8 cellular contexts compared by ENCODE assay signal in genomic region chr6:151451950-151452749, GRCh38. TPM values are rescaled to one million over a fixed set of nuclear protein-coding genes. Genes with fewer than 3 reads are reported as not detected.
A peak's percentile ranks its signal among the peaks of the same experiment; 100 is the strongest.
DNase-seq lines count a peak whose midpoint lies in the region; ATAC-seq, FAIRE-seq and TF ChIP-seq lines count a peak whose summit lies in the region.

RMND1 (minus strand) TSS chr6:151452126; CDS start chr6:151445811, 6,315 bp downstream.

- peak within 1 kb of the TSS; percentile 91 for H3K4me3 Mint-ChIP-seq in T-helper 2 cell treated with Interferon-gamma antibody and Interleukin-4, amounts not matched to agents 5 μg/mL and 100 μg/mL, for 36 hours

- H3K36me3 ChIP-seq in ascending aorta (no peaks in the 10 kb centered on the region), right atrium auricular region (no peaks in the 10 kb centered on the region), psoas muscle (ENCODE audit: insufficient read depth in 1 of 2, low read depth in 1 of 2) (peaks cover 0 to 14% of the 10 kb centered on the region in 2 donors)

- H3K4me1 Mint-ChIP-seq in T-helper 2 cell treated with Interferon-gamma antibody and Interleukin-4, amounts not matched to agents 5 μg/mL and 100 μg/mL, for 36 hours (ENCODE audit: low read depth): peaks cover 28% of the 10 kb centered on the region

- no peaks in the 10 kb centered on the region for H3K9me3 Mint-ChIP-seq in T-helper 2 cell treated with Interferon-gamma antibody and Interleukin-4, amounts not matched to agents 5 μg/mL and 100 μg/mL, for 36 hours

- FAIRE-seq in urothelium cell line (lab: Jason Lieb, UNC): peak; percentile 75

- TF ChIP-seq CTCF in ascending aorta (IDR thresholded peaks at IDR 0.05) (no peak), right atrium auricular region (IDR thresholded peaks at IDR 0.05) (no peak), psoas muscle (IDR thresholded peaks at IDR 0.05) (no peak)

- peaks cover 3% of the 10 kb centered on the region for H3K27me3 Mint-ChIP-seq in T-helper 2 cell treated with Interferon-gamma antibody and Interleukin-4, amounts not matched to agents 5 μg/mL and 100 μg/mL, for 36 hours (ENCODE audit: low read depth)

- intact Hi-C loops in ascending aorta (cut with DNase I) (loop anchor here (1.0 to 5.0 kb wide), 2 partner anchors 62 to 585 kb away; partner anchors contain the start of gene MTHFD1L), psoas muscle (cut with DNase I) (loop anchor here (2.0 to 10.0 kb wide), 3 partner anchors 60 to 567 kb away; partner anchors contain the start of gene ZBTB2 (in 2 of the 2))

- peak; percentile 96 to 97 for DNase-seq in NCI-H1930 (lab: John Stamatoyannopoulos, UW)
- peak; percentile 100 for DNase-seq in T-helper 2 cell treated with Interferon-gamma antibody and Interleukin-4, amounts not matched to agents 5 μg/mL and 100 μg/mL, for 36 hours (ENCODE audit: low spot score)
- peak; percentile 99 to 100 for DNase-seq in ascending aorta (ENCODE audit: low spot score in 2 of 2)
- peak; percentile 100 for DNase-seq in right atrium auricular region (ENCODE audit: low spot score)
- DNase-seq in psoas muscle: peak; percentile 100
- peak; percentile 98 for DNase-seq in urothelium cell line (ENCODE audit: low spot score)

- peaks cover 0 to 8% of the 10 kb centered on the region in 2 donors for H3K4me1 ChIP-seq in ascending aorta
- H3K4me1 ChIP-seq in right atrium auricular region: peaks cover 0 to 26% of the 10 kb centered on the region in 2 donors
- peaks cover 17% of the 10 kb centered on the region for H3K4me1 ChIP-seq in psoas muscle

- H3K27me3 ChIP-seq in ascending aorta: no peaks in the 10 kb centered on the region
- no peaks in the 10 kb centered on the region for H3K27me3 ChIP-seq in right atrium auricular region
- H3K27me3 ChIP-seq in psoas muscle (ENCODE audit: insufficient read depth in 3 of 3, low read length in 2 of 3): no peaks in the 10 kb centered on the region

- peak within 1 kb of the TSS; percentile 86 for H3K4me3 ChIP-seq in ascending aorta
- H3K4me3 ChIP-seq in right atrium auricular region: peak within 1 kb of the TSS; percentile 80 to 95
- peak within 1 kb of the TSS; percentile 90 for H3K4me3 ChIP-seq in psoas muscle

- peak within 1 kb of the TSS; percentile 92 for H3K27ac Mint-ChIP-seq in T-helper 2 cell treated with Interferon-gamma antibody and Interleukin-4, amounts not matched to agents 5 μg/mL and 100 μg/mL, for 36 hours

- H3K27ac ChIP-seq in ascending aorta: peak within 1 kb of the TSS; percentile 96
- H3K27ac ChIP-seq in right atrium auricular region: peak within 1 kb of the TSS; percentile 93 to 97
- H3K27ac ChIP-seq in psoas muscle: peak within 1 kb of the TSS; percentile 94

- ATAC-seq in GM18502 (IDR thresholded peaks at IDR 0.05; ENCODE audit: poor library complexity, unreplicated experiment) (peak; percentile 97), HG02970 (IDR thresholded peaks at IDR 0.05; ENCODE audit: low FRiP score, unreplicated experiment) (peak; percentile 99), psoas muscle (peak; percentile 98 to 99 (median 99))

- WGBS in psoas muscle, 3 donors: 0% methylated on average over 69 to 74 of the region's 74 CpGs

- peaks cover 9% of the 10 kb centered on the region for H3K36me3 Mint-ChIP-seq in T-helper 2 cell treated with Interferon-gamma antibody and Interleukin-4, amounts not matched to agents 5 μg/mL and 100 μg/mL, for 36 hours (ENCODE audit: low read depth)

- H3K9me3 ChIP-seq in ascending aorta: no peaks in the 10 kb centered on the region
- no peaks in the 10 kb centered on the region for H3K9me3 ChIP-seq in right atrium auricular region
- no peaks in the 10 kb centered on the region for H3K9me3 ChIP-seq in psoas muscle

RNA-seq across cellular contexts. Expression of gene RMND1, which starts in this region (rescaled TPM):
- total RNA-seq in ascending aorta (3.8 TPM), right atrium auricular region (10 to 100 TPM in 1 of 2 donors, 1 to 10 TPM in 1; 8.5 to 12.5 TPM), psoas muscle (10 to 100 TPM in 2 of 4 donors, 1 to 10 TPM in 2; 8.0 to 11.7 (median 9.1) TPM)
- 10 to 100 TPM; 11.6 to 18.3 (median 17.3) TPM for polyA plus RNA-seq in psoas muscle

Comparison
In these comparisons a context has a peak if more than half of its experiments do, and no peak if none do; other contexts are left out.
1. Peak in every context shown above with its lines: DNase-seq, ATAC-seq, H3K4me3 ChIP-seq and H3K27ac ChIP-seq.